In the genomic region with DNA sequence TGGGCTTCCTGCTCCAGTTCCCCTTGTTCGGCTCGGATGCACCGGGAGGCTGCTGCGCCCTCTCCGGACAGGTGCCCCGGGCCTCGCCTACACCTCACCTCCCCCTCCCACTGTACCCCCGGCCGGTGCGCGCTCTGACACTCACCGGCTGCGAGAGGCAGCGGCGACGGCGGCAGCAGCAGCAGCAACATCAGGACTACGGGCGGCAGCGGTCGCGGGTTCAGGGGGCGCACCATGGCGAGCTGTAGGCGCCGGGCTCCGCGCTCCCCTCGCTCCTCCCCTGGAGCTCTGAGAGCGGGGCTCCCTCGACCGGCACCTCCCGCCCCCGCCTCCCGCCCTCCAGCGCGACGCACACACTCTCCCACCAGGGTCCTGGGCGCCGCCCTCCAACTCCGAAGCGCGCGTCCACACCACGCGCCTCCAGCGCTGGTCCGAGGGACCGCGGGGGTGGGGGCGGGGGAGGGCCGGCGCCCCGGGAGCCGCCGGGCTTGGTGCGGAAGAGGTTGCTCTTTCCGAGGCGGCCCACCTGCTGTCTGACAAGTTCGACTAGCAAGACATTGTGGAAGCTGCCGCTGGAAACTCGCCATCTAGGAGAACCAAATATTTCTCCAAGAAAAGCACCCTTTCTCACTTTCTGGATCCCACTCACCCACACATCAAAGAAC, we compare ENCODE assay signal across 10 cellular contexts. TPM values are rescaled to one million over a fixed set of nuclear protein-coding genes. Genes with fewer than 3 reads are reported as not detected.
DNase-seq lines count a peak whose midpoint lies in the region; ATAC-seq and TF ChIP-seq lines count a peak whose summit lies in the region.
"Had no signal": no experiment of that assay in that cellular context is flagged by ENCODE, and none has a peak within 500 bp of the region (broad histone marks: within the 10 kb centered on the region; RNA-seq: fewer than 3 reads in every experiment).

A gene with protein sequence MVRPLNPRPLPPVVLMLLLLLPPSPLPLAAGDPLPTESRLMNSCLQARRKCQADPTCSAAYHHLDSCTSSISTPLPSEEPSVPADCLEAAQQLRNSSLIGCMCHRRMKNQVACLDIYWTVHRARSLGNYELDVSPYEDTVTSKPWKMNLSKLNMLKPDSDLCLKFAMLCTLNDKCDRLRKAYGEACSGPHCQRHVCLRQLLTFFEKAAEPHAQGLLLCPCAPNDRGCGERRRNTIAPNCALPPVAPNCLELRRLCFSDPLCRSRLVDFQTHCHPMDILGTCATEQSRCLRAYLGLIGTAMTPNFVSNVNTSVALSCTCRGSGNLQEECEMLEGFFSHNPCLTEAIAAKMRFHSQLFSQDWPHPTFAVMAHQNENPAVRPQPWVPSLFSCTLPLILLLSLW (minus strand): TSS at position 433 of the 665 bp plus-strand sequence. CDS start 197 bp downstream, at position 236.

- H3K4me1 ChIP-seq in RWPE2 (ENCODE audit: insufficient read depth, poor library complexity, severe bottlenecking) (no peaks in the 10 kb centered on the region), endodermal cell (ENCODE audit: control insufficient read depth, insufficient read depth, low read length) (no peaks in the 10 kb centered on the region), neuron (ENCODE audit: insufficient read depth, low read length) (peaks cover 5% of the 10 kb centered on the region)

- DNase-seq in Daoy (ENCODE audit: low read depth) (peak; percentile 11), RWPE2 (ENCODE audit: low spot score) (no peak), endodermal cell (peak; percentile 80), DMS114 treated with DMSO at 0.1 percent for 48 hours (lab: John Stamatoyannopoulos, UW; ENCODE audit: unreplicated experiment) (no peak), foreskin melanocyte (no peak)

- H3K27me3 Mint-ChIP-seq in endodermal cell (ENCODE audit: insufficient read depth), result peaks cover 62% of the 10 kb centered on the region

- no peak within 1 kb of the TSS for H3K9ac ChIP-seq in endodermal cell (ENCODE audit: extremely low read depth, low read length, poor library complexity, severe bottlenecking)

- no peaks in the 10 kb centered on the region for H3K36me3 Mint-ChIP-seq in endodermal cell (ENCODE audit: low read depth)

- H3K27ac ChIP-seq in RWPE2 (ENCODE audit: poor library complexity, severe bottlenecking) (no peak within 1 kb of the TSS), endodermal cell (ENCODE audit: low read depth, low read length) (no peak within 1 kb of the TSS)

- TF ChIP-seq CTCF in RWPE2 (IDR thresholded peaks at IDR 0.05; ENCODE audit: poor library complexity, severe bottlenecking) (no peak), endodermal cell (conservative IDR thresholded peaks at IDR 0.05) (no peak)

- 3 to 8% methylated on average over 5 to 62 of the region's 62 CpGs for WGBS in endodermal cell (ENCODE audit: insufficient coverage in 1 of 2, insufficient read length in 1 of 2), 2 experiments

- peak within 1 kb of the TSS; percentile 45 for H3K4me3 Mint-ChIP-seq in endodermal cell

- H3K36me3 ChIP-seq in RWPE2 (ENCODE audit: low read depth) (no peaks in the 10 kb centered on the region), endodermal cell (ENCODE audit: control insufficient read depth, insufficient read depth, low read length) (no peaks in the 10 kb centered on the region), neuron (ENCODE audit: insufficient read depth, low read length) (no peaks in the 10 kb centered on the region)

- H3K27ac Mint-ChIP-seq in endodermal cell, result no peak within 1 kb of the TSS

- H3K4me1 Mint-ChIP-seq in endodermal cell, result peaks cover 15% of the 10 kb centered on the region

- H3K4me3 ChIP-seq in RWPE2 (ENCODE audit: severe bottlenecking), result peak within 1 kb of the TSS; percentile 12
- peak within 1 kb of the TSS; percentile 67 for H3K4me3 ChIP-seq in endodermal cell (ENCODE audit: low read length)
- H3K4me3 ChIP-seq in neuron (ENCODE audit: low read length), result peak within 1 kb of the TSS; percentile 37

- H3K9me3 ChIP-seq in RWPE2 (ENCODE audit: severe bottlenecking), result no peaks in the 10 kb centered on the region
- H3K9me3 ChIP-seq in endodermal cell (ENCODE audit: control insufficient read depth, low read length), result no peaks in the 10 kb centered on the region
- H3K9me3 ChIP-seq in neuron (ENCODE audit: low read length), result no peaks in the 10 kb centered on the region

- no peaks in the 10 kb centered on the region for H3K9me3 Mint-ChIP-seq in endodermal cell

- H2AFZ ChIP-seq in neuron (ENCODE audit: low read depth, low read length), result peak within 1 kb of the TSS; percentile 56

- H3K27me3 ChIP-seq in RWPE2 (ENCODE audit: insufficient read depth, poor library complexity, severe bottlenecking) (peaks cover 13% of the 10 kb centered on the region), endodermal cell (ENCODE audit: control insufficient read depth, insufficient read depth, low read length, poor library complexity, severe bottlenecking) (peaks cover 48% of the 10 kb centered on the region), neuron (ENCODE audit: insufficient read depth, low read length) (peaks cover 33% of the 10 kb centered on the region)

- ATAC-seq in RWPE2 (ENCODE audit: low read depth) (peak; percentile 63), HG03139 (IDR thresholded peaks at IDR 0.05; ENCODE audit: unreplicated experiment) (no peak), HG03521 (IDR thresholded peaks at IDR 0.05; ENCODE audit: unreplicated experiment) (no peak)

RNA-seq across cellular contexts. Expression of the gene that starts here (rescaled TPM):
- not detected in 2 replicates for total RNA-seq in Daoy (2014; rRNA removed; shearing (Covaris generic))
- under 1 TPM in 1 of 2 donors, not detected in 1; 0.13 TPM for total RNA-seq in endodermal cell
- polyA plus RNA-seq in endodermal cell (2013, experiment 1 of 2), result 2.5 TPM
- 1.9 TPM for polyA plus RNA-seq in endodermal cell (2013, experiment 2 of 2)
- total RNA-seq: glomerular endothelial cell, HT1080 had no signal

Comparison
In these comparisons a context has a peak if more than half of its experiments do, and no peak if none do; other contexts are left out.
1. Peak in DNase-seq in Daoy; RNA of the gene not detected or under 1 TPM.
2. H3K4me3 ChIP-seq: peak in every context shown above with its lines; median percentile 67 in endodermal cell; 37 in neuron; 12 in RWPE2.